8 cellular contexts compared by ENCODE assay signal in genomic region chr21:38219049-38219628, GRCh38. TPM values are rescaled to one million over a fixed set of nuclear protein-coding genes. Genes with fewer than 3 reads are reported as not detected.
DNase-seq lines count a peak whose midpoint lies in the region; ATAC-seq, FAIRE-seq and TF ChIP-seq lines count a peak whose summit lies in the region.

No MANE protein-coding gene starts in this region.

- ATAC-seq in left ventricle myocardium superior = peak; percentile 84
- no peak for ATAC-seq in GM19035 (IDR thresholded peaks at IDR 0.05; ENCODE audit: unreplicated experiment)

- FAIRE-seq in A204.1 (lab: Jason Lieb, UNC) (peak; percentile 66), GM18507 (lab: Jason Lieb, UNC) (peak; percentile 62)

- H3K4me3 ChIP-seq in SU-DHL-6 (ENCODE audit: insufficient read depth, low read length, poor library complexity, severe bottlenecking) (no peak overlapping the region), adrenal gland (no peak overlapping the region), sigmoid colon (no peak overlapping the region)

- no peaks in the 10 kb centered on the region for H3K36me3 ChIP-seq in SU-DHL-6 (ENCODE audit: low read length)
- H3K36me3 ChIP-seq in adrenal gland (replicated peaks in 1 of 2) = no peaks in the 10 kb centered on the region
- H3K36me3 ChIP-seq in sigmoid colon = no peaks in the 10 kb centered on the region

- H3K9me3 ChIP-seq in SU-DHL-6 (ENCODE audit: insufficient read depth, low read length) = peaks cover 10% of the 10 kb centered on the region; the same call in 1 of the 2 replicates
- peaks cover 0 to 2% (median 0%) of the 10 kb centered on the region in 3 donors for H3K9me3 ChIP-seq in adrenal gland (replicated peaks in 1 of 3)
- peaks cover 0 to 4% (median 2%) of the 10 kb centered on the region in 4 donors for H3K9me3 ChIP-seq in sigmoid colon

- peaks cover 0 to 8% of the 10 kb centered on the region in 2 donors for H3K4me1 ChIP-seq in adrenal gland (replicated peaks in 1 of 2)
- H3K4me1 ChIP-seq in sigmoid colon = no peaks in the 10 kb centered on the region

- no peaks in the 10 kb centered on the region for H3F3A ChIP-seq in SU-DHL-6 (ENCODE audit: insufficient read depth)

- no peak overlapping the region for H3K9ac ChIP-seq in SU-DHL-6 (ENCODE audit: low read length)

- 2 to 7% (median 3%) methylated on average over 7 of the region's 7 CpGs for WGBS in adrenal gland, 4 donors
- 1 to 6% methylated on average over 7 of the region's 7 CpGs for WGBS in sigmoid colon, 2 donors

- H3K4me2 ChIP-seq in SU-DHL-6 (ENCODE audit: low read depth, low read length, poor library complexity, severe bottlenecking) = no peak overlapping the region

- TF ChIP-seq POLR2A in adrenal gland (IDR thresholded peaks at IDR 0.05) (no peak), sigmoid colon (IDR thresholded peaks at IDR 0.05) (no peak)

- TF ChIP-seq CTCF in SU-DHL-6 (IDR thresholded peaks at IDR 0.05; ENCODE audit: insufficient read depth, low read length, poor library complexity, severe bottlenecking) = peak; percentile 90
- peak; percentile 91 to 99 (median 96) for TF ChIP-seq CTCF in adrenal gland (IDR thresholded peaks at IDR 0.05)
- peak; percentile 66 to 87 (median 74) for TF ChIP-seq CTCF in sigmoid colon (IDR thresholded peaks at IDR 0.05)

- H4K20me1 ChIP-seq in SU-DHL-6 (ENCODE audit: low read depth, low read length) = no peaks in the 10 kb centered on the region

- no peaks in the 10 kb centered on the region for H3K79me2 ChIP-seq in SU-DHL-6 (ENCODE audit: insufficient read depth, low read length)

- TF ChIP-seq EP300 in sigmoid colon (IDR thresholded peaks at IDR 0.05) = no peak

- H2AFZ ChIP-seq in SU-DHL-6 (ENCODE audit: low read depth, low read length, severe bottlenecking) = no peak overlapping the region

- no peak for DNase-seq in GM18507 (ENCODE audit: extremely low spot score, insufficient read length, low read depth)
- peak; percentile 56 for DNase-seq in NCI-H1105 (lab: John Stamatoyannopoulos, UW)
- DNase-seq in adrenal gland = peak; percentile 68 to 83 (median 77)
- DNase-seq in left ventricle myocardium superior = peak; percentile 60
- peak; percentile 84 for DNase-seq in sigmoid colon

- H3K27me3 ChIP-seq in SU-DHL-6 (ENCODE audit: low read length) (no peaks in the 10 kb centered on the region), adrenal gland (no peaks in the 10 kb centered on the region), sigmoid colon (no peaks in the 10 kb centered on the region)

- no peaks in the 10 kb centered on the region for H3K9me2 ChIP-seq in SU-DHL-6 (replicated peaks; ENCODE audit: insufficient read depth, low read length)

- H3K27ac ChIP-seq in SU-DHL-6 (ENCODE audit: low read depth, low read length) (no peak overlapping the region), adrenal gland (no peak overlapping the region), sigmoid colon (no peak overlapping the region)

- intact Hi-C loops in adrenal gland (cut with DNase I) (loop anchor here (2.0 to 5.0 kb wide), 3 partner anchors 60 to 138 kb away; no protein-coding TSS in a partner anchor), left ventricle myocardium superior (cut with micrococcal nuclease) (loop anchor here (5.0 kb wide), 2 partner anchors 62 to 133 kb away; no protein-coding TSS in a partner anchor), sigmoid colon (cut with DNase I) (loop anchor here (1.0 to 5.0 kb wide), 2 partner anchors 137 to 918 kb away; no protein-coding TSS in a partner anchor)

RNA-seq across cellular contexts. Expression of gene KCNJ15, which starts 37.7 kb away (rescaled TPM):
- 1 to 10 TPM in 4 of 8 donors, under 1 TPM in 4; 0.11 to 2.8 (median 0.82) TPM for total RNA-seq in adrenal gland
- polyA plus RNA-seq in adrenal gland = under 1 TPM; 0.24 to 0.48 (median 0.48) TPM
- 0.72 TPM for total RNA-seq in left ventricle myocardium superior
- under 1 TPM in 1 of 4 donors, not detected in 3; 0.49 TPM for total RNA-seq in sigmoid colon
- under 1 TPM in 2 of 3 donors, not detected in 1; 0.22 to 0.60 TPM for polyA plus RNA-seq in sigmoid colon
